Comparison of ENCODE assay signal across 1 cellular context in genomic region chr9:85940832-85941616, GRCh38.
TF ChIP-seq lines count a peak whose summit lies in the region.

Gene NAA35 (plus strand): TSS chr9:85941146. CDS start chr9:85942160, 1,014 bp downstream.

TF ChIP-seq in HepG2, 621 proteins besides CTCF, POLR2A, EP300 and RAD21 (continued from another document and continues in another):
- TF ChIP-seq THAP7 (CRISPR knock-in tag; IDR thresholded peaks at IDR 0.05) (peak; percentile 16; the same call in 1 of the 2 replicates), FLYWCH1 (CRISPR knock-in tag; IDR thresholded peaks at IDR 0.05) (no peak), MIXL1 (CRISPR knock-in tag; IDR thresholded peaks at IDR 0.05) (peak; percentile 16; the same call in 1 of the 2 replicates), ZNF713 (CRISPR knock-in tag; IDR thresholded peaks at IDR 0.05) (no peak), MXD4 (CRISPR knock-in tag; IDR thresholded peaks at IDR 0.05) (peak; percentile 22; the same call in 1 of the 2 replicates), ARID2 (CRISPR knock-in tag; IDR thresholded peaks at IDR 0.05; ENCODE audit: borderline replicate concordance) (peak; percentile 38; the same call in 1 of the 2 replicates), CCAR2 (optimal IDR thresholded peaks at IDR 0.05; ENCODE audit: low read depth, low read length) (no peak), ZNF362 (CRISPR knock-in tag; IDR thresholded peaks at IDR 0.05; ENCODE audit: borderline replicate concordance) (peak; percentile 97), ZNF550 (CRISPR knock-in tag; IDR thresholded peaks at IDR 0.05; ENCODE audit: borderline replicate concordance) (no peak), ZSCAN31 (CRISPR knock-in tag; IDR thresholded peaks at IDR 0.05; ENCODE audit: low read depth) (peak; percentile 78), PREB (CRISPR knock-in tag; IDR thresholded peaks at IDR 0.05) (no peak), NR2F6 (IDR thresholded peaks at IDR 0.05) (no peak), NR2F6 (CRISPR knock-in tag; IDR thresholded peaks at IDR 0.05) (0 out of 2 replicates have a peak, but pooled peaks have one; percentile 28), CREB1 (IDR thresholded peaks at IDR 0.05) (peak; percentile 41), CREB1 (CRISPR knock-in tag; IDR thresholded peaks at IDR 0.05) (peak; percentile 75), AGO2 (optimal IDR thresholded peaks at IDR 0.05; ENCODE audit: low read depth, low read length) (peak; percentile 83), CBX2 (IDR thresholded peaks at IDR 0.05; ENCODE audit: low read depth, low read length) (no peak), CBX2 (CRISPR knock-in tag; IDR thresholded peaks at IDR 0.05; ENCODE audit: low read depth) (no peak), ZNF543 (CRISPR knock-in tag; IDR thresholded peaks at IDR 0.05) (no peak), ZNF256 (CRISPR knock-in tag; conservative IDR thresholded peaks at IDR 0.05) (no peak), MEIS2 (CRISPR knock-in tag; IDR thresholded peaks at IDR 0.05) (peak; percentile 51; the same call in 1 of the 2 replicates), PRDM15 (CRISPR knock-in tag; IDR thresholded peaks at IDR 0.05) (no peak; the same call in 1 of the 2 replicates), RFX3 (CRISPR knock-in tag; IDR thresholded peaks at IDR 0.05) (peak; percentile 51; the same call in 1 of the 2 replicates), IKZF1 (IDR thresholded peaks at IDR 0.05) (no peak), ZFP82 (CRISPR knock-in tag; IDR thresholded peaks at IDR 0.05; ENCODE audit: borderline replicate concordance) (0 out of 2 replicates have a peak, but pooled peaks have one; percentile 47), ZSCAN29 (CRISPR knock-in tag; conservative IDR thresholded peaks at IDR 0.05) (peak; percentile 98), RBM22 (optimal IDR thresholded peaks at IDR 0.05; ENCODE audit: low read length) (no peak), ZNF10 (CRISPR knock-in tag; IDR thresholded peaks at IDR 0.05; ENCODE audit: borderline replicate concordance, low read depth) (no peak), CCDC6 (CRISPR knock-in tag; IDR thresholded peaks at IDR 0.05) (peak; percentile 66; the same call in 1 of the 2 replicates), RORA (CRISPR knock-in tag; IDR thresholded peaks at IDR 0.05) (no peak), TFAP4 (IDR thresholded peaks at IDR 0.05; ENCODE audit: borderline replicate concordance, low read depth) (no peak), ZBTB8A (CRISPR knock-in tag; IDR thresholded peaks at IDR 0.05; ENCODE audit: borderline replicate concordance, low read depth) (no peak), SP5 (CRISPR knock-in tag; IDR thresholded peaks at IDR 0.05; ENCODE audit: borderline replicate concordance, low read depth) (peak; percentile 61; the same call in 1 of the 2 replicates), ZNF263 (CRISPR knock-in tag; IDR thresholded peaks at IDR 0.05) (no peak), HMGXB4 (CRISPR knock-in tag; IDR thresholded peaks at IDR 0.05; ENCODE audit: borderline replicate concordance in 1 of 2, low read depth in 1 of 2) (peak; percentile 24 to 76; a peak in 3 of 4 replicates), CBX5 (CRISPR knock-in tag; IDR thresholded peaks at IDR 0.05; ENCODE audit: borderline replicate concordance) (0 out of 2 replicates have a peak, but pooled peaks have one; percentile 20), ZNF678 (CRISPR knock-in tag; IDR thresholded peaks at IDR 0.05) (no peak), ZBED4 (CRISPR knock-in tag; IDR thresholded peaks at IDR 0.05; ENCODE audit: borderline replicate concordance) (peak; percentile 55; the same call in 1 of the 2 replicates), HDAC2 (CRISPR knock-in tag; IDR thresholded peaks at IDR 0.05) (no peak; the same call in 1 of the 2 replicates), YEATS2 (CRISPR knock-in tag; IDR thresholded peaks at IDR 0.05; ENCODE audit: borderline replicate concordance) (peak; percentile 91; the same call in 1 of the 2 replicates), KLF12 (CRISPR knock-in tag; IDR thresholded peaks at IDR 0.05; ENCODE audit: borderline replicate concordance) (no peak), NFIB (CRISPR knock-in tag; IDR thresholded peaks at IDR 0.05; ENCODE audit: borderline replicate concordance) (no peak), KDM2A (CRISPR knock-in tag; IDR thresholded peaks at IDR 0.05; ENCODE audit: borderline replicate concordance, low read depth) (peak; percentile 82), GLMP (CRISPR knock-in tag; IDR thresholded peaks at IDR 0.05; ENCODE audit: borderline replicate concordance) (no peak), ZNF557 (CRISPR knock-in tag; IDR thresholded peaks at IDR 0.05) (0 out of 2 replicates have a peak, but pooled peaks have one; percentile 22), ZMAT5 (CRISPR knock-in tag; IDR thresholded peaks at IDR 0.05; ENCODE audit: borderline replicate concordance, low read depth) (no peak), TRAFD1 (CRISPR knock-in tag; IDR thresholded peaks at IDR 0.05; ENCODE audit: borderline replicate concordance) (no peak), FOSL2 (CRISPR knock-in tag; IDR thresholded peaks at IDR 0.05) (peak; percentile 9; the same call in 1 of the 2 replicates), ZNF615 (CRISPR knock-in tag; IDR thresholded peaks at IDR 0.05; ENCODE audit: borderline replicate concordance) (no peak)
